Comparison of ENCODE assay signal across 16 cellular contexts in genomic region chr6:90434096-90434495, GRCh38.
DNase-seq lines count a peak whose midpoint lies in the region; ATAC-seq and TF ChIP-seq lines count a peak whose summit lies in the region.
"Had no signal": no experiment of that assay in that cellular context is flagged by ENCODE, and none has a peak within 500 bp of the region (broad histone marks: within the 10 kb centered on the region; RNA-seq: fewer than 3 reads in every experiment).

No MANE protein-coding gene starts in this region.

- no peak overlapping the region for H3K27ac ChIP-seq in Panc1 (ENCODE audit: low read length)
- H3K27ac ChIP-seq in foreskin keratinocyte: no peak overlapping the region
- no peak overlapping the region for H3K27ac ChIP-seq in ovary
- H3K27ac ChIP-seq: gastrocnemius medialis, KMS-11, transverse colon had no signal

- TF ChIP-seq POLR2A in ovary (IDR thresholded peaks at IDR 0.05): no peak

- H3K9me3 Mint-ChIP-seq in activated naive CD8-positive, alpha-beta T cell treated with anti-CD3 and anti-CD28 coated beads, Interleukin-2, amount 50 U/mL, for 24 hours: peaks cover 51% of the 10 kb centered on the region
- peaks cover 37% of the 10 kb centered on the region for H3K9me3 Mint-ChIP-seq in activated naive CD8-positive, alpha-beta T cell treated with anti-CD3 and anti-CD28 coated beads for 36 hours
- peaks cover 13% of the 10 kb centered on the region for H3K9me3 Mint-ChIP-seq in stimulated activated effector memory CD8-positive, alpha-beta T cell treated with anti-CD3 and anti-CD28 coated beads, Interleukin-12 subunit alpha, Interleukin-12 subunit beta, amount 100 ng/mL, for 72 hours

- POLR2A ChIA-PET in Panc1 (lab: Charles Lee): no interaction called here

- ATAC-seq in activated naive CD8-positive, alpha-beta T cell treated with anti-CD3 and anti-CD28 coated beads, Interleukin-2, amount 50 U/mL, for 24 hours: peak; percentile 40
- ATAC-seq in Panc1 (no peak), foreskin keratinocyte (no peak)
- ATAC-seq in stimulated activated effector memory CD8-positive, alpha-beta T cell treated with anti-CD3 and anti-CD28 coated beads, Interleukin-12 subunit alpha, Interleukin-12 subunit beta, amount 100 ng/mL, for 72 hours: peak; percentile 26
- ATAC-seq: activated T-cell treated with anti-CD3 and anti-CD28 coated beads, Interleukin-2, amount 50 U/mL, for 4 hours; gastrocnemius medialis had no signal

- no TSS peak for BruUV-seq in Panc1 (replicated peaks; lab: Mats Ljungman, UMichigan)

- no peaks in the 10 kb centered on the region for H3K36me3 ChIP-seq in Panc1 (ENCODE audit: control insufficient read depth, insufficient read depth, low read length)
- H3K36me3 ChIP-seq in ovary: no peaks in the 10 kb centered on the region
- H3K36me3 ChIP-seq: gastrocnemius medialis, transverse colon had no signal

- H3K4me3 ChIP-seq in Panc1 (ENCODE audit: low read depth in 2 of 2, low read length in 2 of 2): no peak overlapping the region
- no peak overlapping the region for H3K4me3 ChIP-seq in ovary
- H3K4me3 ChIP-seq: gastrocnemius medialis, transverse colon had no signal

- peaks cover 14% of the 10 kb centered on the region for H3K4me1 Mint-ChIP-seq in activated naive CD8-positive, alpha-beta T cell treated with anti-CD3 and anti-CD28 coated beads, Interleukin-2, amount 50 U/mL, for 24 hours
- peaks cover 8% of the 10 kb centered on the region for H3K4me1 Mint-ChIP-seq in activated naive CD8-positive, alpha-beta T cell treated with anti-CD3 and anti-CD28 coated beads for 36 hours
- peaks cover 6% of the 10 kb centered on the region for H3K4me1 Mint-ChIP-seq in stimulated activated effector memory CD8-positive, alpha-beta T cell treated with anti-CD3 and anti-CD28 coated beads, Interleukin-12 subunit alpha, Interleukin-12 subunit beta, amount 100 ng/mL, for 72 hours

- WGBS in ovary, 3 donors: 95 to 100% (median 97%) methylated on average over 1 of the region's 1 CpG

- in situ Hi-C loops in Panc1 (cut with HindIII; ENCODE audit: low pct_unique_long_range_greater_than_20kb, low sequenced_read_pairs): no loop called here

- H3K27ac Mint-ChIP-seq in activated naive CD8-positive, alpha-beta T cell treated with anti-CD3 and anti-CD28 coated beads, Interleukin-2, amount 50 U/mL, for 24 hours: no peak overlapping the region
- H3K27ac Mint-ChIP-seq in activated naive CD8-positive, alpha-beta T cell treated with anti-CD3 and anti-CD28 coated beads for 36 hours: no peak overlapping the region
- H3K27ac Mint-ChIP-seq in stimulated activated effector memory CD8-positive, alpha-beta T cell treated with anti-CD3 and anti-CD28 coated beads, Interleukin-12 subunit alpha, Interleukin-12 subunit beta, amount 100 ng/mL, for 72 hours: no peak overlapping the region
- H3K27ac Mint-ChIP-seq: activated naive CD8-positive, alpha-beta T cell treated with anti-CD3 and anti-CD28 coated beads, Interleukin-2, amount 10 ng/mL, durations not matched to agents 7 days and 5 days had no signal

- peaks cover 7% of the 10 kb centered on the region; the same call in 1 of the 2 replicates for H3K9me3 ChIP-seq in Panc1 (ENCODE audit: control insufficient read depth, insufficient read depth, low read depth, low read length)
- H3K9me3 ChIP-seq in ovary: peaks cover 0 to 6% of the 10 kb centered on the region in 2 donors

- H3K36me3 Mint-ChIP-seq in activated naive CD8-positive, alpha-beta T cell treated with anti-CD3 and anti-CD28 coated beads, Interleukin-2, amount 50 U/mL, for 24 hours (ENCODE audit: low read depth): peaks cover 18% of the 10 kb centered on the region
- peaks cover 13% of the 10 kb centered on the region for H3K36me3 Mint-ChIP-seq in activated naive CD8-positive, alpha-beta T cell treated with anti-CD3 and anti-CD28 coated beads for 36 hours
- H3K36me3 Mint-ChIP-seq in stimulated activated effector memory CD8-positive, alpha-beta T cell treated with anti-CD3 and anti-CD28 coated beads, Interleukin-12 subunit alpha, Interleukin-12 subunit beta, amount 100 ng/mL, for 72 hours: no peaks in the 10 kb centered on the region

- TF ChIP-seq CTCF in Panc1 (IDR thresholded peaks at IDR 0.05) (0 out of 2 replicates have a peak, but pooled peaks have one; percentile 11), foreskin keratinocyte (conservative IDR thresholded peaks at IDR 0.05) (peak; percentile 35), ovary (IDR thresholded peaks at IDR 0.05) (no peak)

- H3K27me3 ChIP-seq in Panc1 (ENCODE audit: control insufficient read depth, insufficient read depth, low read length): no peaks in the 10 kb centered on the region
- H3K27me3 ChIP-seq in foreskin keratinocyte: no peaks in the 10 kb centered on the region
- H3K27me3 ChIP-seq in ovary: no peaks in the 10 kb centered on the region
- H3K27me3 ChIP-seq: gastrocnemius medialis, transverse colon had no signal

- no peak overlapping the region for H3K4me3 Mint-ChIP-seq in activated naive CD8-positive, alpha-beta T cell treated with anti-CD3 and anti-CD28 coated beads, Interleukin-2, amount 50 U/mL, for 24 hours
- H3K4me3 Mint-ChIP-seq in activated naive CD8-positive, alpha-beta T cell treated with anti-CD3 and anti-CD28 coated beads for 36 hours: no peak overlapping the region
- no peak overlapping the region for H3K4me3 Mint-ChIP-seq in stimulated activated effector memory CD8-positive, alpha-beta T cell treated with anti-CD3 and anti-CD28 coated beads, Interleukin-12 subunit alpha, Interleukin-12 subunit beta, amount 100 ng/mL, for 72 hours
- H3K4me3 Mint-ChIP-seq: activated naive CD8-positive, alpha-beta T cell treated with anti-CD3 and anti-CD28 coated beads, Interleukin-2, amount 10 ng/mL, durations not matched to agents 7 days and 5 days; activated T-cell treated with anti-CD3 and anti-CD28 coated beads, Interleukin-2, amount 50 U/mL, for 4 hours had no signal

- no peak for TF ChIP-seq EP300 in ovary (IDR thresholded peaks at IDR 0.05)

- no peaks in the 10 kb centered on the region for H3K4me1 ChIP-seq in Panc1 (ENCODE audit: control insufficient read depth, insufficient read depth, low read length)
- H3K4me1 ChIP-seq in foreskin keratinocyte: no peaks in the 10 kb centered on the region
- H3K4me1 ChIP-seq in ovary (ENCODE audit: insufficient read depth): no peaks in the 10 kb centered on the region
- H3K4me1 ChIP-seq: gastrocnemius medialis, transverse colon had no signal

- CTCF ChIA-PET in Panc1 (lab: Charles Lee): no interaction called here

- intact Hi-C loops in Panc1 (cut with micrococcal nuclease; ENCODE audit: unreplicated experiment): no loop called here
- intact Hi-C loops in ovary (cut with DNase I): no loop called here

- H3K27me3 Mint-ChIP-seq in activated naive CD8-positive, alpha-beta T cell treated with anti-CD3 and anti-CD28 coated beads, Interleukin-2, amount 50 U/mL, for 24 hours: no peaks in the 10 kb centered on the region
- H3K27me3 Mint-ChIP-seq in activated naive CD8-positive, alpha-beta T cell treated with anti-CD3 and anti-CD28 coated beads for 36 hours: no peaks in the 10 kb centered on the region
- H3K27me3 Mint-ChIP-seq: activated naive CD8-positive, alpha-beta T cell treated with anti-CD3 and anti-CD28 coated beads, Interleukin-2, amount 10 ng/mL, durations not matched to agents 7 days and 5 days had no signal

- no peak for DNase-seq in activated naive CD8-positive, alpha-beta T cell treated with anti-CD3 and anti-CD28 coated beads, Interleukin-2, amount 50 U/mL, for 24 hours
- DNase-seq in activated naive CD8-positive, alpha-beta T cell treated with anti-CD3 and anti-CD28 coated beads for 36 hours: no peak
- DNase-seq in Panc1 (ENCODE audit: low read depth, low spot score): no peak
- no peak for DNase-seq in foreskin keratinocyte
- DNase-seq in stimulated activated effector memory CD8-positive, alpha-beta T cell treated with anti-CD3 and anti-CD28 coated beads, Interleukin-12 subunit alpha, Interleukin-12 subunit beta, amount 100 ng/mL, for 72 hours (ENCODE audit: low spot score in 2 of 2): no peak
- DNase-seq in ovary: no peak
- DNase-seq in LoVo (ENCODE audit: low spot score): no peak
- DNase-seq in NCI-H128 (lab: John Stamatoyannopoulos, UW; ENCODE audit: unreplicated experiment): no peak
- DNase-seq: activated CD4-positive, alpha-beta T cell treated with anti-CD3 and anti-CD28 coated beads, Interleukin-2, amount 50 U/mL, for 1 hour; activated naive CD8-positive, alpha-beta T cell treated with anti-CD3 and anti-CD28 coated beads, Interleukin-2, amount 10 ng/mL, durations not matched to agents 7 days and 5 days; activated T-cell treated with anti-CD3 and anti-CD28 coated beads, Interleukin-2, amount 50 U/mL, for 4 hours; gastrocnemius medialis; GF-D8; HCEC 1CT; transverse colon had no signal

Comparison
In these comparisons a context has a peak if more than half of its experiments do, and no peak if none do; other contexts are left out.
1. ATAC-seq: peak in activated naive CD8-positive, alpha-beta T cell treated with anti-CD3 and anti-CD28 coated beads, Interleukin-2, amount 50 U/mL, for 24 hours (single experiment) and stimulated activated effector memory CD8-positive, alpha-beta T cell treated with anti-CD3 and anti-CD28 coated beads, Interleukin-12 subunit alpha, Interleukin-12 subunit beta, amount 100 ng/mL, for 72 hours (single experiment); none in Panc1 (single experiment) and foreskin keratinocyte (single experiment).
2. CTCF ChIP-seq: peak in Panc1 (single experiment) and foreskin keratinocyte (single experiment); none in ovary (0 of 3).